In the genomic region with DNA sequence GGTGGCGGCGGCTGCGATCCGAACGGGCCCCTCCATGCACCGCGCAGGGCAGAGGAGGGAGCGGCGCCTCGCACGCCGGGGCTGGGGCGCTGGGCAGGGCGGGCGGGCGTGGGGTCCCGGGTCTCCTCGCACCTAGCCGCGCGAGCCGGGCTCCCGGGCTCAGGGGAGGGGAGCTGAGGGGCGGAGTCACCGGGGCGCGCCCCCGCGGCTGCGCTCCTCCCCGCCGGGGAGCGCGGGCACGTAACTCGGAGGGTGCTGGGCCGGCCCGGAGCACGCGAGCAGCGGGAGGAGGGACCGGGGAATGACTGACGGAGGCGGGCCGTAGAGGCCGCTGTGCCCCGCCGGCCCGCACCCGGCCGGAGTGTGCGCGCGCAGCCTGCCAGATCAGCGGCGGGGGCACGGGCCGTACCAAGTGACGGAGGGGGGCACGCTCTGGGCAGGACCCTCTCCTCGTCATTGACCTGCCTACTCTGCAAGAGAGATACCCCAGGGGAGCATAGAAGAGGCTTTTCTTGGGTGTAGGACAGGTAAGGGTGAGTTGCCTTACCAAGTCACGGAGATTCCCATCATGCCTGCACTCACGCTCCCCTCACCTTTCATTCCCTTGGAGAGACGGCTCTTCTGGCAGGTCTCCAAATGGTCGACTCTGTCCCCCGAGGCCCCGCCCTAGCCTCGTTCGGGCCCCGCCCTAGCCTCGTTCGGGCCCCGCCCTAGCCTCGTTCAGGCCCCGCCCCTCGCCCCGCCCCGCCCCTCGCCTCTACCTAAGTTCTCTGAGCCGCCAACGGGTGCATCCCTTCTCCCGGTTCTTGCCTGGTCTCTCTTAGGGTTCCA, we compare ENCODE assay signal across 1 cellular context.
TF ChIP-seq lines count a peak whose summit lies in the region.

CDON (minus strand) TSS at position 188 of the 831 bp plus-strand sequence. CDS start 39,390 bp downstream, outside the sequence.

TF ChIP-seq in GM12878, 131 proteins besides CTCF, POLR2A, EP300 and RAD21 (continued from another document and continues in another):
- TF ChIP-seq E2F8 (IDR thresholded peaks at IDR 0.05; ENCODE audit: low read depth, partially characterized antibody) (peak; percentile 32), BCLAF1 (IDR thresholded peaks at IDR 0.05) (peak; percentile 99), SREBF2 (IDR thresholded peaks at IDR 0.05; ENCODE audit: low read length) (no peak), SP1 (IDR thresholded peaks at IDR 0.05; ENCODE audit: low read depth, low read length) (peak; percentile 79), FOXK2 (IDR thresholded peaks at IDR 0.05) (peak; percentile 99), SRF (IDR thresholded peaks at IDR 0.05; ENCODE audit: low read depth in 2 of 2, low read length in 2 of 2) (no peak), BHLHE40 (IDR thresholded peaks at IDR 0.05; ENCODE audit: borderline replicate concordance in 1 of 2, low read depth in 2 of 2, low read length in 1 of 2) (peak; percentile 97 to 99), MEF2B (IDR thresholded peaks at IDR 0.05; ENCODE audit: partially characterized antibody, poor library complexity, severe bottlenecking) (no peak), BACH1 (IDR thresholded peaks at IDR 0.05; ENCODE audit: borderline replicate concordance) (no peak), CHD4 (IDR thresholded peaks at IDR 0.05) (no peak), ATF7 (IDR thresholded peaks at IDR 0.05; ENCODE audit: low read depth) (peak; percentile 100), NFYA (IDR thresholded peaks at IDR 0.05; ENCODE audit: borderline replicate concordance, low read depth, low read length) (no peak), MEF2A (IDR thresholded peaks at IDR 0.05; ENCODE audit: insufficient read depth, low read depth, low read length) (no peak), HCFC1 (IDR thresholded peaks at IDR 0.05; ENCODE audit: low read length) (0 out of 2 replicates have a peak, but pooled peaks have one; percentile 18), SMAD5 (IDR thresholded peaks at IDR 0.05; ENCODE audit: low read depth) (no peak), TCF12 (IDR thresholded peaks at IDR 0.05; ENCODE audit: low read depth, low read length) (peak; percentile 24; the same call in 1 of the 2 replicates), ZBTB33 (IDR thresholded peaks at IDR 0.05) (0 out of 2 replicates have a peak, but pooled peaks have one; percentile 19), POU2F2 (IDR thresholded peaks at IDR 0.05; ENCODE audit: borderline replicate concordance, low read depth, low read length) (no peak), LARP7 (IDR thresholded peaks at IDR 0.05) (peak; percentile 81), ZNF24 (IDR thresholded peaks at IDR 0.05) (0 out of 2 replicates have a peak, but pooled peaks have one; percentile 39), ASH2L (IDR thresholded peaks at IDR 0.05; ENCODE audit: borderline replicate concordance, low read depth) (no peak), ZNF274 (IDR thresholded peaks at IDR 0.05; ENCODE audit: insufficient read depth, insufficient read length) (no peak), CREM (IDR thresholded peaks at IDR 0.05; ENCODE audit: low read depth) (0 out of 2 replicates have a peak, but pooled peaks have one; percentile 43), RBBP5 (conservative IDR thresholded peaks at IDR 0.05) (no peak), CEBPB (IDR thresholded peaks at IDR 0.05; ENCODE audit: borderline replicate concordance in 1 of 2, low read depth in 2 of 2, low read length in 2 of 2) (no peak), SUPT20H (IDR thresholded peaks at IDR 0.05; ENCODE audit: borderline replicate concordance, control insufficient read depth, low read depth, low read length) (no peak), ATF2 (IDR thresholded peaks at IDR 0.05; ENCODE audit: low read length) (no peak), GATAD2B (conservative IDR thresholded peaks at IDR 0.05; ENCODE audit: low read depth) (no peak; the same call in 1 of the 2 replicates), ZZZ3 (IDR thresholded peaks at IDR 0.05; ENCODE audit: control insufficient read depth, insufficient read length, low read depth) (no peak), NFIC (IDR thresholded peaks at IDR 0.05; ENCODE audit: low read depth, low read length) (no peak), TBL1XR1 (IDR thresholded peaks at IDR 0.05; ENCODE audit: low read depth, low read length) (no peak), MXI1 (IDR thresholded peaks at IDR 0.05; ENCODE audit: low read depth, low read length) (peak; percentile 29; the same call in 1 of the 2 replicates), ZNF622 (IDR thresholded peaks at IDR 0.05) (no peak)
- TF ChIP-seq, protein P1, sequence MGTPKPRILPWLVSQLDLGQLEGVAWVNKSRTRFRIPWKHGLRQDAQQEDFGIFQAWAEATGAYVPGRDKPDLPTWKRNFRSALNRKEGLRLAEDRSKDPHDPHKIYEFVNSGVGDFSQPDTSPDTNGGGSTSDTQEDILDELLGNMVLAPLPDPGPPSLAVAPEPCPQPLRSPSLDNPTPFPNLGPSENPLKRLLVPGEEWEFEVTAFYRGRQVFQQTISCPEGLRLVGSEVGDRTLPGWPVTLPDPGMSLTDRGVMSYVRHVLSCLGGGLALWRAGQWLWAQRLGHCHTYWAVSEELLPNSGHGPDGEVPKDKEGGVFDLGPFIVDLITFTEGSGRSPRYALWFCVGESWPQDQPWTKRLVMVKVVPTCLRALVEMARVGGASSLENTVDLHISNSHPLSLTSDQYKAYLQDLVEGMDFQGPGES (IDR thresholded peaks at IDR 0.05), result peak; percentile 64
- TF ChIP-seq, protein P2, sequence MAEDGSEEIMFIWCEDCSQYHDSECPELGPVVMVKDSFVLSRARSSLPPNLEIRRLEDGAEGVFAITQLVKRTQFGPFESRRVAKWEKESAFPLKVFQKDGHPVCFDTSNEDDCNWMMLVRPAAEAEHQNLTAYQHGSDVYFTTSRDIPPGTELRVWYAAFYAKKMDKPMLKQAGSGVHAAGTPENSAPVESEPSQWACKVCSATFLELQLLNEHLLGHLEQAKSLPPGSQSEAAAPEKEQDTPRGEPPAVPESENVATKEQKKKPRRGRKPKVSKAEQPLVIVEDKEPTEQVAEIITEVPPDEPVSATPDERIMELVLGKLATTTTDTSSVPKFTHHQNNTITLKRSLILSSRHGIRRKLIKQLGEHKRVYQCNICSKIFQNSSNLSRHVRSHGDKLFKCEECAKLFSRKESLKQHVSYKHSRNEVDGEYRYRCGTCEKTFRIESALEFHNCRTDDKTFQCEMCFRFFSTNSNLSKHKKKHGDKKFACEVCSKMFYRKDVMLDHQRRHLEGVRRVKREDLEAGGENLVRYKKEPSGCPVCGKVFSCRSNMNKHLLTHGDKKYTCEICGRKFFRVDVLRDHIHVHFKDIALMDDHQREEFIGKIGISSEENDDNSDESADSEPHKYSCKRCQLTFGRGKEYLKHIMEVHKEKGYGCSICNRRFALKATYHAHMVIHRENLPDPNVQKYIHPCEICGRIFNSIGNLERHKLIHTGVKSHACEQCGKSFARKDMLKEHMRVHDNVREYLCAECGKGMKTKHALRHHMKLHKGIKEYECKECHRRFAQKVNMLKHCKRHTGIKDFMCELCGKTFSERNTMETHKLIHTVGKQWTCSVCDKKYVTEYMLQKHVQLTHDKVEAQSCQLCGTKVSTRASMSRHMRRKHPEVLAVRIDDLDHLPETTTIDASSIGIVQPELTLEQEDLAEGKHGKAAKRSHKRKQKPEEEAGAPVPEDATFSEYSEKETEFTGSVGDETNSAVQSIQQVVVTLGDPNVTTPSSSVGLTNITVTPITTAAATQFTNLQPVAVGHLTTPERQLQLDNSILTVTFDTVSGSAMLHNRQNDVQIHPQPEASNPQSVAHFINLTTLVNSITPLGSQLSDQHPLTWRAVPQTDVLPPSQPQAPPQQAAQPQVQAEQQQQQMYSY (CRISPR knock-in tag; IDR thresholded peaks at IDR 0.05), result no peak
- TF ChIP-seq, protein P3, sequence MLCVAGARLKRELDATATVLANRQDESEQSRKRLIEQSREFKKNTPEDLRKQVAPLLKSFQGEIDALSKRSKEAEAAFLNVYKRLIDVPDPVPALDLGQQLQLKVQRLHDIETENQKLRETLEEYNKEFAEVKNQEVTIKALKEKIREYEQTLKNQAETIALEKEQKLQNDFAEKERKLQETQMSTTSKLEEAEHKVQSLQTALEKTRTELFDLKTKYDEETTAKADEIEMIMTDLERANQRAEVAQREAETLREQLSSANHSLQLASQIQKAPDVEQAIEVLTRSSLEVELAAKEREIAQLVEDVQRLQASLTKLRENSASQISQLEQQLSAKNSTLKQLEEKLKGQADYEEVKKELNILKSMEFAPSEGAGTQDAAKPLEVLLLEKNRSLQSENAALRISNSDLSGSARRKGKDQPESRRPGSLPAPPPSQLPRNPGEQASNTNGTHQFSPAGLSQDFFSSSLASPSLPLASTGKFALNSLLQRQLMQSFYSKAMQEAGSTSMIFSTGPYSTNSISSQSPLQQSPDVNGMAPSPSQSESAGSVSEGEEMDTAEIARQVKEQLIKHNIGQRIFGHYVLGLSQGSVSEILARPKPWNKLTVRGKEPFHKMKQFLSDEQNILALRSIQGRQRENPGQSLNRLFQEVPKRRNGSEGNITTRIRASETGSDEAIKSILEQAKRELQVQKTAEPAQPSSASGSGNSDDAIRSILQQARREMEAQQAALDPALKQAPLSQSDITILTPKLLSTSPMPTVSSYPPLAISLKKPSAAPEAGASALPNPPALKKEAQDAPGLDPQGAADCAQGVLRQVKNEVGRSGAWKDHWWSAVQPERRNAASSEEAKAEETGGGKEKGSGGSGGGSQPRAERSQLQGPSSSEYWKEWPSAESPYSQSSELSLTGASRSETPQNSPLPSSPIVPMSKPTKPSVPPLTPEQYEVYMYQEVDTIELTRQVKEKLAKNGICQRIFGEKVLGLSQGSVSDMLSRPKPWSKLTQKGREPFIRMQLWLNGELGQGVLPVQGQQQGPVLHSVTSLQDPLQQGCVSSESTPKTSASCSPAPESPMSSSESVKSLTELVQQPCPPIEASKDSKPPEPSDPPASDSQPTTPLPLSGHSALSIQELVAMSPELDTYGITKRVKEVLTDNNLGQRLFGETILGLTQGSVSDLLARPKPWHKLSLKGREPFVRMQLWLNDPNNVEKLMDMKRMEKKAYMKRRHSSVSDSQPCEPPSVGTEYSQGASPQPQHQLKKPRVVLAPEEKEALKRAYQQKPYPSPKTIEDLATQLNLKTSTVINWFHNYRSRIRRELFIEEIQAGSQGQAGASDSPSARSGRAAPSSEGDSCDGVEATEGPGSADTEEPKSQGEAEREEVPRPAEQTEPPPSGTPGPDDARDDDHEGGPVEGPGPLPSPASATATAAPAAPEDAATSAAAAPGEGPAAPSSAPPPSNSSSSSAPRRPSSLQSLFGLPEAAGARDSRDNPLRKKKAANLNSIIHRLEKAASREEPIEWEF (IDR thresholded peaks at IDR 0.05; ENCODE audit: insufficient replicate concordance, low read depth, low read length), result no peak
